Comparison of ENCODE assay signal across 12 cellular contexts in genomic region chr18:54734059-54734458, GRCh38.
DNase-seq lines count a peak whose midpoint lies in the region; TF ChIP-seq lines count a peak whose summit lies in the region.
"Had no signal": no experiment of that assay in that cellular context is flagged by ENCODE, and none has a peak within 500 bp of the region (broad histone marks: within the 10 kb centered on the region; RNA-seq: fewer than 3 reads in every experiment).

No MANE protein-coding gene starts in this region.

- H3K36me3 ChIP-seq in kidney epithelial cell (ENCODE audit: control insufficient read depth, insufficient read depth, low read length) (no peaks in the 10 kb centered on the region), colonic mucosa (no peaks in the 10 kb centered on the region)

- no peaks in the 10 kb centered on the region for H3K4me1 ChIP-seq in colonic mucosa

- TF ChIP-seq CTCF in AG09309 (IDR thresholded peaks at IDR 0.05; ENCODE audit: control insufficient read depth, insufficient read depth, low read depth, low read length, missing control alignments) (no peak), kidney epithelial cell (IDR thresholded peaks at IDR 0.05; ENCODE audit: insufficient read depth, low read length, poor library complexity, severe bottlenecking) (no peak), colonic mucosa (IDR thresholded peaks at IDR 0.05) (no peak)

- H3K27ac ChIP-seq in caudate nucleus (ENCODE audit: low read depth, low read length): no peak overlapping the region
- H3K27ac ChIP-seq in colonic mucosa: no peak overlapping the region

- H3K27me3 ChIP-seq in kidney epithelial cell (ENCODE audit: control insufficient read depth, insufficient read depth, low read length) (no peaks in the 10 kb centered on the region), colonic mucosa (no peaks in the 10 kb centered on the region)

- DNase-seq in AG09309 (ENCODE audit: low read depth) (peak; percentile 76), HS-5 (ENCODE audit: low read depth) (peak; percentile 30), amniotic stem cell (lab: John Stamatoyannopoulos, UW) (peak; percentile 69), kidney epithelial cell (ENCODE audit: low read depth) (peak; percentile 57), caudate nucleus (lab: John Stamatoyannopoulos, UW) (no peak), NCI-H1930 (lab: John Stamatoyannopoulos, UW) (no peak), colonic mucosa (no peak), foreskin melanocyte (no peak)
- DNase-seq: activated CD8-positive, alpha-beta memory T cell treated with anti-CD3 and anti-CD28 coated beads, Interleukin-2, amount 10 ng/mL, durations not matched to agents 7 days and 5 days; CD8-positive, alpha-beta T cell; Kasumi-1; stimulated activated naive CD8-positive, alpha-beta T cell treated with anti-CD3 and anti-CD28 coated beads, Interleukin-15, amount 100 ng/mL, for 72 hours had no signal

- intact Hi-C loops in colonic mucosa (cut with DNase I): no loop called here

- H3K9ac ChIP-seq in colonic mucosa (ENCODE audit: low read depth in 2 of 2, low read length in 2 of 2): no peak overlapping the region

- H3K9me3 ChIP-seq in colonic mucosa: no peaks in the 10 kb centered on the region

- H3K4me3 ChIP-seq in AG09309 (ENCODE audit: control insufficient read depth, low read depth, low read length): no peak overlapping the region
- H3K4me3 ChIP-seq in kidney epithelial cell (ENCODE audit: low read depth, low read length): no peak overlapping the region
- H3K4me3 ChIP-seq in colonic mucosa: no peak overlapping the region

Comparison
In these comparisons a context has a peak if more than half of its experiments do, and no peak if none do; other contexts are left out.
1. DNase-seq: peak in AG09309 (single experiment), HS-5 (single experiment), amniotic stem cell (single experiment) and kidney epithelial cell (single experiment); none in caudate nucleus (0 of 61), NCI-H1930 (0 of 2), colonic mucosa (single experiment) and foreskin melanocyte (single experiment).